In the genomic region with DNA sequence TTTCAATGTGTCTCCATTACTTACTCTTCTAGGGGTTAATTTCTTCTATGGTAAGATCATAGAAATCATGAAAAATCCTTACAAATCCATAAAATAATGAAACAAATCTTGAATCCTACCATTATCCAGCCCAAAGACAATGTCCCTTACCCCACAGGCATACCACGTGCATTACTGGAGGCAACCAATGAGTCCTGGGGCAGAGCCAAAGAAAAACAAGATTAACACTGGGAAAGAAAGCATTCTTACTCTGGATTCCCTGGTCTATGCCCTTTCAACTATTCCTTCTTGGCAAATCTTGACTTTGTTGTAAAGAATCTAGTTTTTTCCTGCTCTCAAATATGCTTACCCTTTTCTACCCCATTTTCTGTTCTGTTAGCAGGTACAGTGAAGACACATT, we compare ENCODE assay signal across 15 cellular contexts.
"Had no signal": no experiment of that assay in that cellular context is flagged by ENCODE, and none has a peak within 500 bp of the region (broad histone marks: within the 10 kb centered on the region; RNA-seq: fewer than 3 reads in every experiment).

No MANE protein-coding gene starts in this region.

- H3K36me3 ChIP-seq: colonic mucosa, gastroesophageal sphincter, heart right ventricle, prostate gland, right lobe of liver had no signal

- DNase-seq: activated CD4-positive, alpha-beta T cell treated with anti-CD3 and anti-CD28 coated beads, Interleukin-2, amount 50 U/mL, for 4 hours; activated gamma-delta T cell; body of pancreas; caudate nucleus; colonic mucosa; heart right ventricle; mesendoderm; right lobe of liver; SK-N-SH; stimulated activated CD4-positive, alpha-beta T cell treated with anti-CD3 and anti-CD28 coated beads, Interleukin-4, amount 100 ng/mL, for 4 hours; testis had no signal

- H3K9me2 ChIP-seq: SK-N-SH had no signal

- H3K4me3 ChIP-seq: body of pancreas, colonic mucosa, gastroesophageal sphincter, heart right ventricle, prostate gland, right lobe of liver, testis had no signal

- H3K27ac Mint-ChIP-seq: T-helper 2 cell treated with Interferon-gamma antibody and Interleukin-4, amounts not matched to agents 5 μg/mL and 100 μg/mL, for 36 hours had no signal

- H3K4me3 Mint-ChIP-seq: stimulated activated memory B cell treated with anti-CD40 and anti-IgM and Interleukin-4, amounts not matched to agents 10 μg/mL and 1 μg/mL and 100 μg/mL, for 72 hours; T-helper 2 cell treated with Interferon-gamma antibody and Interleukin-4, amounts not matched to agents 5 μg/mL and 100 μg/mL, for 36 hours had no signal

- H3K27ac ChIP-seq: body of pancreas, colonic mucosa, gastroesophageal sphincter, heart right ventricle, prostate gland, right lobe of liver, testis had no signal

- H3K9me3 ChIP-seq: body of pancreas, colonic mucosa, gastroesophageal sphincter, heart right ventricle, prostate gland, right lobe of liver, SK-N-SH, testis had no signal

- H3K4me2 ChIP-seq: SK-N-SH had no signal

- ATAC-seq: body of pancreas; gastroesophageal sphincter; heart right ventricle; right lobe of liver; stimulated activated memory B cell treated with anti-CD40 and anti-IgM and Interleukin-4, amounts not matched to agents 10 μg/mL and 1 μg/mL and 100 μg/mL, for 72 hours had no signal

- H3K27me3 Mint-ChIP-seq: stimulated activated memory B cell treated with anti-CD40 and anti-IgM and Interleukin-4, amounts not matched to agents 10 μg/mL and 1 μg/mL and 100 μg/mL, for 72 hours had no signal

- H3K27me3 ChIP-seq: body of pancreas, colonic mucosa, gastroesophageal sphincter, heart right ventricle, right lobe of liver, testis had no signal

- H3K9ac ChIP-seq: SK-N-SH had no signal
